ENCODE assay signal across 7 cellular contexts in the genomic region with DNA sequence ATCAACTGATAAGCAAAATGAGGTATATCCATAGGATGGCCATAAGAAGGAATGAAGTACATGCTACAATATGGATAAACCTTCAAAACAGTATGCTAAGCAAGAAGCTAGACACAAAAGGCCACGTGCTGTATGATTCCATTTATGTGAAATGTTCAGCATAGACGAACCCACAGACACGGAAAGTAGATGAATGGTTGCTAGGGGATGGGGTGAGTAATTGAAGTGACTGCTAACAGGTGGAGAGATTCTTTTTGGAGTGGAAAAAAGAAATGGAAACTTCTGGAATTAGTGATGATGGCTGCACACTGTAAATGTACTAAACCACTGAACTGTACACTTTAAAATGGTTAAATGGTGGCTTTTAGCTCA. TPM values are rescaled to one million over a fixed set of nuclear protein-coding genes. Genes with fewer than 3 reads are reported as not detected.
DNase-seq lines count a peak whose midpoint lies in the region; ATAC-seq, FAIRE-seq and TF ChIP-seq lines count a peak whose summit lies in the region.

No MANE protein-coding gene starts in this region.

- H3K9ac ChIP-seq in SK-N-MC (ENCODE audit: insufficient read length) (peak overlapping the region; percentile 77), skeletal muscle satellite cell (ENCODE audit: low read depth, low read length) (peak overlapping the region; percentile 48)

- H3K4me3 Mint-ChIP-seq in GM23338 (peak overlapping the region; percentile 83), glutamatergic neuron (ENCODE audit: unreplicated experiment) (peak overlapping the region; percentile 91)

- no peaks in the 10 kb centered on the region for H3K9me3 ChIP-seq in SK-N-MC (ENCODE audit: low read depth, low read length)
- H3K9me3 ChIP-seq in skeletal muscle satellite cell (replicated peaks; ENCODE audit: low read length): no peaks in the 10 kb centered on the region

- H3K36me3 Mint-ChIP-seq in GM23338 (ENCODE audit: low read depth): peaks cover 35% of the 10 kb centered on the region
- no peaks in the 10 kb centered on the region for H3K36me3 Mint-ChIP-seq in glutamatergic neuron (ENCODE audit: unreplicated experiment)

- H3K27ac ChIP-seq in GM23338 (ENCODE audit: low read depth) (peak overlapping the region; percentile 76), SK-N-MC (peak overlapping the region; percentile 77)

- H3K4me1 ChIP-seq in GM23338 (ENCODE audit: insufficient read depth): peaks cover 36% of the 10 kb centered on the region
- peaks cover 12% of the 10 kb centered on the region for H3K4me1 ChIP-seq in skeletal muscle satellite cell (ENCODE audit: control insufficient read depth, insufficient read depth, low read length)

- ATAC-seq in GM23338 (no peak), HG02642 (IDR thresholded peaks at IDR 0.05; ENCODE audit: poor library complexity, unreplicated experiment) (no peak)

- peak overlapping the region; percentile 78 for H2AFZ ChIP-seq in GM23338

- H3K79me2 ChIP-seq in GM23338 (replicated peaks; ENCODE audit: insufficient read depth): no peaks in the 10 kb centered on the region

- H3K27me3 Mint-ChIP-seq in GM23338 (ENCODE audit: insufficient read depth, low read depth, poor library complexity) (peaks cover 18% of the 10 kb centered on the region), glutamatergic neuron (ENCODE audit: unreplicated experiment) (peaks cover 8% of the 10 kb centered on the region)

- no peak for DNase-seq in GM23338 (ENCODE audit: low spot score)
- no peak for DNase-seq in SK-N-MC (ENCODE audit: low read depth, low spot score)
- no peak for DNase-seq in glutamatergic neuron
- no peak for DNase-seq in SW 1271 (lab: John Stamatoyannopoulos, UW)
- no peak for DNase-seq in HTR-8/SVneo (ENCODE audit: insufficient read length, low spot score)

- H3F3A ChIP-seq in GM23338 (replicated peaks; ENCODE audit: low read depth): peaks cover 10% of the 10 kb centered on the region; the same call in 1 of the 2 replicates

- TF ChIP-seq CTCF in GM23338 (conservative IDR thresholded peaks at IDR 0.05; ENCODE audit: low read depth in 2 of 2) (no peak), glutamatergic neuron (IDR thresholded peaks at IDR 0.05; ENCODE audit: partially characterized antibody, unreplicated experiment) (no peak)

- H3K27ac Mint-ChIP-seq in GM23338: peak overlapping the region; percentile 92
- H3K27ac Mint-ChIP-seq in glutamatergic neuron (ENCODE audit: unreplicated experiment): peak overlapping the region; percentile 44

- peak overlapping the region; percentile 20 for H3K4me3 ChIP-seq in GM23338
- peak overlapping the region; percentile 87 for H3K4me3 ChIP-seq in SK-N-MC
- H3K4me3 ChIP-seq in skeletal muscle satellite cell (ENCODE audit: low read length): no peak overlapping the region

- FAIRE-seq in HTR-8/SVneo (lab: Jason Lieb, UNC): no peak

- H3K4me1 Mint-ChIP-seq in GM23338 (peaks cover 46% of the 10 kb centered on the region), glutamatergic neuron (ENCODE audit: low read depth, unreplicated experiment) (peaks cover 11% of the 10 kb centered on the region)

- no peaks in the 10 kb centered on the region for H3K9me3 Mint-ChIP-seq in GM23338
- no peaks in the 10 kb centered on the region for H3K9me3 Mint-ChIP-seq in glutamatergic neuron (ENCODE audit: unreplicated experiment)

- H3K9me2 ChIP-seq in GM23338 (ENCODE audit: insufficient read depth): 0 out of 2 replicates have a peak, but pooled peaks cover 3% of the 10 kb centered on the region

- H3K4me2 ChIP-seq in GM23338 (peak overlapping the region; percentile 66), skeletal muscle satellite cell (ENCODE audit: low read length) (peak overlapping the region; percentile 90)

- peaks cover 11% of the 10 kb centered on the region for H3K27me3 ChIP-seq in GM23338 (ENCODE audit: insufficient read depth)
- peaks cover 6% of the 10 kb centered on the region for H3K27me3 ChIP-seq in skeletal muscle satellite cell (ENCODE audit: control insufficient read depth, insufficient read depth, low read length)

- H3K36me3 ChIP-seq in GM23338 (ENCODE audit: insufficient read depth): peaks cover 25% of the 10 kb centered on the region
- H3K36me3 ChIP-seq in SK-N-MC (ENCODE audit: insufficient read depth, low read length): peaks cover 41% of the 10 kb centered on the region
- peaks cover 28% of the 10 kb centered on the region for H3K36me3 ChIP-seq in skeletal muscle satellite cell (ENCODE audit: insufficient read depth, low read length)

- no peaks in the 10 kb centered on the region for H4K20me1 ChIP-seq in GM23338 (replicated peaks; ENCODE audit: insufficient read depth)

TF ChIP-seq in GM23338, 12 proteins besides CTCF, POLR2A, EP300 and RAD21 (continues in another document):
- TF ChIP-seq POLR2AphosphoS5 (IDR thresholded peaks at IDR 0.05; ENCODE audit: low read depth): no peak
- TF ChIP-seq, protein P1, sequence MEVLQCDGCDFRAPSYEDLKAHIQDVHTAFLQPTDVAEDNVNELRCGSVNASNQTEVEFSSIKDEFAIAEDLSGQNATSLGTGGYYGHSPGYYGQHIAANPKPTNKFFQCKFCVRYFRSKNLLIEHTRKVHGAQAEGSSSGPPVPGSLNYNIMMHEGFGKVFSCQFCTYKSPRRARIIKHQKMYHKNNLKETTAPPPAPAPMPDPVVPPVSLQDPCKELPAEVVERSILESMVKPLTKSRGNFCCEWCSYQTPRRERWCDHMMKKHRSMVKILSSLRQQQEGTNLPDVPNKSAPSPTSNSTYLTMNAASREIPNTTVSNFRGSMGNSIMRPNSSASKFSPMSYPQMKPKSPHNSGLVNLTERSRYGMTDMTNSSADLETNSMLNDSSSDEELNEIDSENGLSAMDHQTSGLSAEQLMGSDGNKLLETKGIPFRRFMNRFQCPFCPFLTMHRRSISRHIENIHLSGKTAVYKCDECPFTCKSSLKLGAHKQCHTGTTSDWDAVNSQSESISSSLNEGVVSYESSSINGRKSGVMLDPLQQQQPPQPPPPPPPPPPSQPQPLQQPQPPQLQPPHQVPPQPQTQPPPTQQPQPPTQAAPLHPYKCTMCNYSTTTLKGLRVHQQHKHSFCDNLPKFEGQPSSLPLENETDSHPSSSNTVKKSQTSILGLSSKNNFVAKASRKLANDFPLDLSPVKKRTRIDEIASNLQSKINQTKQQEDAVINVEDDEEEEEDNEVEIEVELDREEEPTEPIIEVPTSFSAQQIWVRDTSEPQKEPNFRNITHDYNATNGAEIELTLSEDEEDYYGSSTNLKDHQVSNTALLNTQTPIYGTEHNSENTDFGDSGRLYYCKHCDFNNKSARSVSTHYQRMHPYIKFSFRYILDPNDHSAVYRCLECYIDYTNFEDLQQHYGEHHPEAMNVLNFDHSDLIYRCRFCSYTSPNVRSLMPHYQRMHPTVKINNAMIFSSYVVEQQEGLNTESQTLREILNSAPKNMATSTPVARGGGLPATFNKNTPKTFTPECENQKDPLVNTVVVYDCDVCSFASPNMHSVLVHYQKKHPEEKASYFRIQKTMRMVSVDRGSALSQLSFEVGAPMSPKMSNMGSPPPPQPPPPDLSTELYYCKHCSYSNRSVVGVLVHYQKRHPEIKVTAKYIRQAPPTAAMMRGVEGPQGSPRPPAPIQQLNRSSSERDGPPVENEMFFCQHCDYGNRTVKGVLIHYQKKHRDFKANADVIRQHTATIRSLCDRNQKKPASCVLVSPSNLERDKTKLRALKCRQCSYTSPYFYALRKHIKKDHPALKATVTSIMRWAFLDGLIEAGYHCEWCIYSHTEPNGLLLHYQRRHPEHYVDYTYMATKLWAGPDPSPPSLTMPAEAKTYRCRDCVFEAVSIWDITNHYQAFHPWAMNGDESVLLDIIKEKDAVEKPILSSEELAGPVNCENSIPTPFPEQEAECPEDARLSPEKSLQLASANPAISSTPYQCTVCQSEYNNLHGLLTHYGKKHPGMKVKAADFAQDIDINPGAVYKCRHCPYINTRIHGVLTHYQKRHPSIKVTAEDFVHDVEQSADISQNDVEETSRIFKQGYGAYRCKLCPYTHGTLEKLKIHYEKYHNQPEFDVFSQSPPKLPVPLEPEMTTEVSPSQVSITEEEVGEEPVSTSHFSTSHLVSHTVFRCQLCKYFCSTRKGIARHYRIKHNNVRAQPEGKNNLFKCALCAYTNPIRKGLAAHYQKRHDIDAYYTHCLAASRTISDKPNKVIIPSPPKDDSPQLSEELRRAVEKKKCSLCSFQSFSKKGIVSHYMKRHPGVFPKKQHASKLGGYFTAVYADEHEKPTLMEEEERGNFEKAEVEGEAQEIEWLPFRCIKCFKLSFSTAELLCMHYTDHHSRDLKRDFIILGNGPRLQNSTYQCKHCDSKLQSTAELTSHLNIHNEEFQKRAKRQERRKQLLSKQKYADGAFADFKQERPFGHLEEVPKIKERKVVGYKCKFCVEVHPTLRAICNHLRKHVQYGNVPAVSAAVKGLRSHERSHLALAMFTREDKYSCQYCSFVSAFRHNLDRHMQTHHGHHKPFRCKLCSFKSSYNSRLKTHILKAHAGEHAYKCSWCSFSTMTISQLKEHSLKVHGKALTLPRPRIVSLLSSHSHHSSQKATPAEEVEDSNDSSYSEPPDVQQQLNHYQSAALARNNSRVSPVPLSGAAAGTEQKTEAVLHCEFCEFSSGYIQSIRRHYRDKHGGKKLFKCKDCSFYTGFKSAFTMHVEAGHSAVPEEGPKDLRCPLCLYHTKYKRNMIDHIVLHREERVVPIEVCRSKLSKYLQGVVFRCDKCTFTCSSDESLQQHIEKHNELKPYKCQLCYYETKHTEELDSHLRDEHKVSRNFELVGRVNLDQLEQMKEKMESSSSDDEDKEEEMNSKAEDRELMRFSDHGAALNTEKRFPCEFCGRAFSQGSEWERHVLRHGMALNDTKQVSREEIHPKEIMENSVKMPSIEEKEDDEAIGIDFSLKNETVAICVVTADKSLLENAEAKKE (CRISPR knock-in tag; IDR thresholded peaks at IDR 0.05): no peak

RNA-seq across cellular contexts. Expression of a gene that starts 0.6 kb away (rescaled TPM):
- 0.24 and 0.54 TPM in 2 replicates for total RNA-seq in GM23338 (2014; rRNA removed; shearing (Covaris generic))
- polyA plus RNA-seq in GM23338 (2016; fragmentation: Nextera tagmentation; extraction: Ambion mirVana): 0.17 and 0.65 TPM in 2 replicates
- 0.61 TPM for total RNA-seq in glutamatergic neuron (ENCODE audit: unreplicated experiment)
- total RNA-seq in skeletal muscle satellite cell (2012; rRNA removed): not detected in 2 replicates

RNA-seq across cellular contexts. Expression of a gene that starts 10.7 kb away (rescaled TPM):
- total RNA-seq in GM23338 (2014; rRNA removed; shearing (Covaris generic)): 26.4 and 33.9 TPM in 2 replicates
- polyA plus RNA-seq in GM23338 (2016; fragmentation: Nextera tagmentation; extraction: Ambion mirVana): 51.8 and 59.3 TPM in 2 replicates
- total RNA-seq in glutamatergic neuron (ENCODE audit: unreplicated experiment): 21.3 TPM
- total RNA-seq in skeletal muscle satellite cell (2012; rRNA removed): 21.6 and 26.9 TPM in 2 replicates

RNA-seq across cellular contexts. Expression of a gene that starts 11.0 kb away (rescaled TPM):
- total RNA-seq in GM23338 (2014; rRNA removed; shearing (Covaris generic)): 30.2 and 38.8 TPM in 2 replicates
- polyA plus RNA-seq in GM23338 (2016; fragmentation: Nextera tagmentation; extraction: Ambion mirVana): 10.2 and 10.9 TPM in 2 replicates
- 20.6 TPM for total RNA-seq in glutamatergic neuron (ENCODE audit: unreplicated experiment)
- 14.4 and 26.9 TPM in 2 replicates for total RNA-seq in skeletal muscle satellite cell (2012; rRNA removed)
